ENCODE assay signal across 15 cellular contexts in the genomic region with DNA sequence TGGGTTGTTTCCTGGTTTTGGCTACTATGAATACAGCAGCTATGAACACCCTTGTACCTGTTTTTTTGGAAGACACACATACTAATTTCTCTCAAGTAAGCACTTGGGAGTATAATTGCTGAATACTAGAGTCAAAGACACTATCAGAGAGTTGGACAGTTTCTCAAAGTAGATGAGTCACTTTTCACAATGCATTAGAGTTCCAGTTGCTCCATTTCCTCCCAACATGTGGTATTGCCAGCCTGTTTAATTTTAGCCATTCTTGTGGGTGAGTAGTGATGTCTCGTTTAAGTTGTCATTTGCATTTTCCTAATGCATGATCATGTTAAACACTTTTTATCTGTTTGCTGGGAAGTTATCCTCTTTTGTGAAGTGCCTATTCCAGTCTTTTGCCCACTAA.
"Had no signal": no experiment of that assay in that cellular context is flagged by ENCODE, and none has a peak within 500 bp of the region (broad histone marks: within the 10 kb centered on the region; RNA-seq: fewer than 3 reads in every experiment).

No MANE protein-coding gene starts in this region.

- H3K9me3 ChIP-seq: upper lobe of left lung had no signal

- H3K4me1 ChIP-seq: parathyroid adenoma, upper lobe of left lung had no signal

- H3K27ac ChIP-seq: brain microvascular endothelial cell, dorsolateral prefrontal cortex, parathyroid adenoma, upper lobe of left lung had no signal

- H3K4me3 Mint-ChIP-seq: activated CD4-positive, alpha-beta memory T cell treated with anti-CD3 and anti-CD28 coated beads for 36 hours; activated T-cell treated with anti-CD3 and anti-CD28 coated beads, Interleukin-2, amount 50 U/mL, for 4 hours; stimulated activated naive CD8-positive, alpha-beta T cell treated with anti-CD3 and anti-CD28 coated beads, Interleukin-15, Interleukin-2, amounts not matched to agents 100 ng/mL and 50 ng/mL, for 24 hours; T-helper 2 cell treated with Interferon-gamma antibody and Interleukin-4, amounts not matched to agents 5 μg/mL and 100 μg/mL, for 36 hours had no signal

- H3K27ac Mint-ChIP-seq: activated CD4-positive, alpha-beta memory T cell treated with anti-CD3 and anti-CD28 coated beads for 36 hours; activated naive CD4-positive, alpha-beta T cell treated with anti-CD3 and anti-CD28 coated beads, Interleukin-2, amount 50 U/mL, for 72 hours; stimulated activated naive CD8-positive, alpha-beta T cell treated with anti-CD3 and anti-CD28 coated beads, Interleukin-15, Interleukin-2, amounts not matched to agents 100 ng/mL and 50 ng/mL, for 24 hours; T-helper 2 cell treated with Interferon-gamma antibody and Interleukin-4, amounts not matched to agents 5 μg/mL and 100 μg/mL, for 36 hours had no signal

- ATAC-seq: activated naive CD4-positive, alpha-beta T cell treated with anti-CD3 and anti-CD28 coated beads, Interleukin-2, amount 50 U/mL, for 72 hours; activated T-cell treated with anti-CD3 and anti-CD28 coated beads, Interleukin-2, amount 50 U/mL, for 4 hours had no signal

- DNase-seq: activated CD4-positive, alpha-beta memory T cell treated with anti-CD3 and anti-CD28 coated beads for 36 hours; activated CD4-positive, alpha-beta T cell treated with anti-CD3 and anti-CD28 coated beads for 1 hour; activated effector memory CD4-positive, alpha-beta T cell treated with anti-CD3 and anti-CD28 coated beads, Interleukin-2, amount 50 U/mL, for 16 hours; activated T-cell treated with anti-CD3 and anti-CD28 coated beads, Interleukin-2, amount 50 U/mL, for 4 hours; brain microvascular endothelial cell; dorsolateral prefrontal cortex; kidney glomerular epithelial cell; retina; stimulated activated CD4-positive, alpha-beta T cell treated with anti-CD3 and anti-CD28 coated beads, Interleukin-15, amount 100 ng/mL, for 24 hours; stimulated activated CD4-positive, alpha-beta T cell treated with anti-CD3 and anti-CD28 coated beads, Interleukin-4, amount 100 ng/mL, for 24 hours; upper lobe of left lung had no signal

- H3K36me3 ChIP-seq: brain microvascular endothelial cell, upper lobe of left lung had no signal

- H3K9me3 Mint-ChIP-seq: activated CD4-positive, alpha-beta memory T cell treated with anti-CD3 and anti-CD28 coated beads for 36 hours; T-helper 2 cell treated with Interferon-gamma antibody and Interleukin-4, amounts not matched to agents 5 μg/mL and 100 μg/mL, for 36 hours had no signal

- H3K4me3 ChIP-seq: dorsolateral prefrontal cortex, upper lobe of left lung had no signal

- H3K27me3 ChIP-seq: upper lobe of left lung had no signal

- H3K36me3 Mint-ChIP-seq: activated CD4-positive, alpha-beta memory T cell treated with anti-CD3 and anti-CD28 coated beads for 36 hours; activated naive CD4-positive, alpha-beta T cell treated with anti-CD3 and anti-CD28 coated beads, Interleukin-2, amount 50 U/mL, for 72 hours had no signal
